In genomic region chr3:159620873-159621272, GRCh38 we compare ENCODE assay signal across 18 cellular contexts.
DNase-seq lines count a peak whose midpoint lies in the region; ATAC-seq and TF ChIP-seq lines count a peak whose summit lies in the region.
"Had no signal": no experiment of that assay in that cellular context is flagged by ENCODE, and none has a peak within 500 bp of the region (broad histone marks: within the 10 kb centered on the region; RNA-seq: fewer than 3 reads in every experiment).

No MANE protein-coding gene starts in this region.

- DNase-seq in Calu3 (peak; percentile 43), NCI-H460 (ENCODE audit: extremely low read depth, low read depth) (peak; percentile 11), chondrocyte (ENCODE audit: low spot score) (no peak), mesenchymal stem cell (peak; percentile 69), DMS79 (lab: John Stamatoyannopoulos, UW) (no peak), DMS 273 treated with DMSO at 0.1 percent for 48 hours (lab: John Stamatoyannopoulos, UW) (no peak)
- no peak for DNase-seq in stimulated activated CD4-positive, alpha-beta T cell treated with anti-CD3 and anti-CD28 coated beads, Interleukin-2, amount 100 ng/mL, for 24 hours
- DNase-seq: activated CD8-positive, alpha-beta memory T cell treated with anti-CD3 and anti-CD28 coated beads for 24 hours; activated naive CD4-positive, alpha-beta T cell treated with anti-CD3 and anti-CD28 coated beads for 36 hours; CD8-positive, alpha-beta memory T cell; hypothalamus; NCI-H187; stimulated activated CD4-positive, alpha-beta T cell treated with anti-CD3 and anti-CD28 coated beads, Interleukin-1b, Interleukin-23, amount 100 ng/mL, for 48 hours; T-helper 9 cell had no signal

- no peak overlapping the region for H3K14ac ChIP-seq in mesenchymal stem cell (ENCODE audit: low read length in 2 of 2)

- H3K9me3 Mint-ChIP-seq in Calu3 (ENCODE audit: low read depth, unreplicated experiment) = no peaks in the 10 kb centered on the region
- H3K9me3 Mint-ChIP-seq in chondrocyte (ENCODE audit: low read depth) = no peaks in the 10 kb centered on the region
- H3K9me3 Mint-ChIP-seq: activated naive CD4-positive, alpha-beta T cell treated with anti-CD3 and anti-CD28 coated beads for 36 hours; GM23338; stimulated activated memory B cell treated with anti-CD40 and anti-IgM and Interleukin-4, amounts not matched to agents 10 μg/mL and 1 μg/mL and 100 μg/mL, for 72 hours had no signal

- no peaks in the 10 kb centered on the region for H3K27me3 ChIP-seq in mesenchymal stem cell (ENCODE audit: control insufficient read depth in 1 of 2, insufficient read depth in 1 of 2, low read length in 2 of 2)

- no peaks in the 10 kb centered on the region for H3K36me3 ChIP-seq in mesenchymal stem cell (ENCODE audit: control insufficient read depth in 1 of 2, insufficient read depth in 2 of 2, low read depth in 1 of 2, low read length in 2 of 2)

- H3K27ac Mint-ChIP-seq in Calu3 (ENCODE audit: unreplicated experiment) = no peak overlapping the region
- peak overlapping the region; percentile 69 for H3K27ac Mint-ChIP-seq in chondrocyte (ENCODE audit: unreplicated experiment)
- H3K27ac Mint-ChIP-seq: activated naive CD4-positive, alpha-beta T cell treated with anti-CD3 and anti-CD28 coated beads for 36 hours; CD8-positive, alpha-beta memory T cell; GM23338; IgD-negative memory B cell; stimulated activated memory B cell treated with anti-CD40 and anti-IgM and Interleukin-4, amounts not matched to agents 10 μg/mL and 1 μg/mL and 100 μg/mL, for 72 hours had no signal

- H3K27me3 Mint-ChIP-seq in Calu3 (ENCODE audit: unreplicated experiment) = no peaks in the 10 kb centered on the region
- no peaks in the 10 kb centered on the region for H3K27me3 Mint-ChIP-seq in chondrocyte (ENCODE audit: low read depth)
- H3K27me3 Mint-ChIP-seq: IgD-negative memory B cell; stimulated activated memory B cell treated with anti-CD40 and anti-IgM and Interleukin-4, amounts not matched to agents 10 μg/mL and 1 μg/mL and 100 μg/mL, for 72 hours had no signal

- H4K8ac ChIP-seq in mesenchymal stem cell (ENCODE audit: low read length) = no peak overlapping the region

- intact Hi-C loops in Calu3 (cut with micrococcal nuclease; ENCODE audit: unreplicated experiment) = loop anchor here (2.0 kb wide), 1 partner anchor 112 kb away; no protein-coding TSS in a partner anchor

- no peaks in the 10 kb centered on the region for H3K79me1 ChIP-seq in mesenchymal stem cell (replicated peaks; ENCODE audit: low read length, poor library complexity, severe bottlenecking)

- H3K4me1 Mint-ChIP-seq in Calu3 (ENCODE audit: low read depth, unreplicated experiment) = peaks cover 26% of the 10 kb centered on the region
- H3K4me1 Mint-ChIP-seq in chondrocyte (ENCODE audit: low read depth) = peaks cover 40% of the 10 kb centered on the region
- H3K4me1 Mint-ChIP-seq: CD8-positive, alpha-beta memory T cell; IgD-negative memory B cell; stimulated activated memory B cell treated with anti-CD40 and anti-IgM and Interleukin-4, amounts not matched to agents 10 μg/mL and 1 μg/mL and 100 μg/mL, for 72 hours had no signal

- no peak overlapping the region for H2BK120ac ChIP-seq in mesenchymal stem cell (ENCODE audit: low read depth, low read length)

- no peak overlapping the region for H3K4me2 ChIP-seq in mesenchymal stem cell (ENCODE audit: low read length, poor library complexity, severe bottlenecking)
- H3K4me2 ChIP-seq: GM23338 had no signal

- no peak overlapping the region for H2BK12ac ChIP-seq in mesenchymal stem cell (ENCODE audit: low read length in 2 of 2)

- CTCF ChIA-PET in Calu3 (lab: Charles Lee) = interaction anchor here (0.7 to 1.2 kb wide), 2 partner anchors 184 to 218 kb away, joined by 3 to 7 read pairs; partner anchors contain the start of gene SCHIP1

- TF ChIP-seq CTCF in Calu3 (IDR thresholded peaks at IDR 0.05; ENCODE audit: unreplicated experiment) = no peak
- no peak for TF ChIP-seq CTCF in chondrocyte (IDR thresholded peaks at IDR 0.05)

- peak overlapping the region; percentile 41 for H3K27ac ChIP-seq in mesenchymal stem cell (ENCODE audit: low read length, poor library complexity, severe bottlenecking)

- H3K4me1 ChIP-seq in mesenchymal stem cell (ENCODE audit: control insufficient read depth, insufficient read depth, low read depth, low read length) = peaks cover 11% of the 10 kb centered on the region

- no peak overlapping the region for H2AFZ ChIP-seq in mesenchymal stem cell (ENCODE audit: low read depth, low read length)
- H2AFZ ChIP-seq: GM23338 had no signal

- H3K36me3 Mint-ChIP-seq in Calu3 (ENCODE audit: insufficient read depth, unreplicated experiment) = no peaks in the 10 kb centered on the region
- H3K36me3 Mint-ChIP-seq in chondrocyte (ENCODE audit: low read depth) = no peaks in the 10 kb centered on the region
- H3K36me3 Mint-ChIP-seq: CD8-positive, alpha-beta memory T cell; IgD-negative memory B cell; stimulated activated memory B cell treated with anti-CD40 and anti-IgM and Interleukin-4, amounts not matched to agents 10 μg/mL and 1 μg/mL and 100 μg/mL, for 72 hours had no signal

- H2BK15ac ChIP-seq in mesenchymal stem cell (ENCODE audit: low read depth, poor library complexity, severe bottlenecking) = no peak overlapping the region

- no peaks in the 10 kb centered on the region for H3K9me3 ChIP-seq in mesenchymal stem cell (ENCODE audit: control insufficient read depth, low read length)

- 14% methylated on average over 2 of the region's 4 CpGs for WGBS in mesenchymal stem cell

- H3K4me3 ChIP-seq in mesenchymal stem cell (ENCODE audit: insufficient read depth in 1 of 2, low read depth in 1 of 2, low read length in 2 of 2) = no peak overlapping the region
- H3K4me3 ChIP-seq: GM23338 had no signal

- no peak overlapping the region for H2BK5ac ChIP-seq in mesenchymal stem cell (ENCODE audit: low read depth, low read length, poor library complexity, severe bottlenecking)

- H3K4me3 Mint-ChIP-seq in Calu3 (ENCODE audit: low read depth, unreplicated experiment) (no peak overlapping the region), chondrocyte (ENCODE audit: unreplicated experiment) (no peak overlapping the region)
- H3K4me3 Mint-ChIP-seq: activated naive CD4-positive, alpha-beta T cell treated with anti-CD3 and anti-CD28 coated beads for 36 hours; CD8-positive, alpha-beta memory T cell; GM23338; IgD-negative memory B cell; stimulated activated memory B cell treated with anti-CD40 and anti-IgM and Interleukin-4, amounts not matched to agents 10 μg/mL and 1 μg/mL and 100 μg/mL, for 72 hours had no signal

- H4K91ac ChIP-seq in mesenchymal stem cell (ENCODE audit: low read length) = no peak overlapping the region

- no peak overlapping the region for H2AK5ac ChIP-seq in mesenchymal stem cell (ENCODE audit: low read length, severe bottlenecking)

- no peak overlapping the region for H3K4ac ChIP-seq in mesenchymal stem cell (ENCODE audit: low read depth in 1 of 2, low read length in 2 of 2)

- no peak overlapping the region for H3K18ac ChIP-seq in mesenchymal stem cell (ENCODE audit: low read depth in 1 of 2, low read length in 2 of 2)

- H3K23ac ChIP-seq in mesenchymal stem cell (ENCODE audit: low read length in 2 of 2) = no peak overlapping the region

- no peak overlapping the region for H3K9ac ChIP-seq in mesenchymal stem cell (ENCODE audit: low read length)

- no peak for ATAC-seq in HG02973 (IDR thresholded peaks at IDR 0.05; ENCODE audit: unreplicated experiment)
- ATAC-seq: GM23338; stimulated activated memory B cell treated with anti-CD40 and anti-IgM and Interleukin-4, amounts not matched to agents 10 μg/mL and 1 μg/mL and 100 μg/mL, for 72 hours had no signal

- BruUV-seq in Calu3 (replicated peaks; lab: Mats Ljungman, UMichigan) = no TSS peak

Comparison
In these comparisons a context has a peak if more than half of its experiments do, and no peak if none do; other contexts are left out.
1. DNase-seq: peak in Calu3 (single experiment), NCI-H460 (single experiment) and mesenchymal stem cell (single experiment); none in chondrocyte (single experiment), DMS79 (single experiment), DMS 273 treated with DMSO at 0.1 percent for 48 hours (single experiment) and stimulated activated CD4-positive, alpha-beta T cell treated with anti-CD3 and anti-CD28 coated beads, Interleukin-2, amount 100 ng/mL, for 24 hours (0 of 2).